Comparison of ENCODE assay signal across 10 cellular contexts in the genomic region with DNA sequence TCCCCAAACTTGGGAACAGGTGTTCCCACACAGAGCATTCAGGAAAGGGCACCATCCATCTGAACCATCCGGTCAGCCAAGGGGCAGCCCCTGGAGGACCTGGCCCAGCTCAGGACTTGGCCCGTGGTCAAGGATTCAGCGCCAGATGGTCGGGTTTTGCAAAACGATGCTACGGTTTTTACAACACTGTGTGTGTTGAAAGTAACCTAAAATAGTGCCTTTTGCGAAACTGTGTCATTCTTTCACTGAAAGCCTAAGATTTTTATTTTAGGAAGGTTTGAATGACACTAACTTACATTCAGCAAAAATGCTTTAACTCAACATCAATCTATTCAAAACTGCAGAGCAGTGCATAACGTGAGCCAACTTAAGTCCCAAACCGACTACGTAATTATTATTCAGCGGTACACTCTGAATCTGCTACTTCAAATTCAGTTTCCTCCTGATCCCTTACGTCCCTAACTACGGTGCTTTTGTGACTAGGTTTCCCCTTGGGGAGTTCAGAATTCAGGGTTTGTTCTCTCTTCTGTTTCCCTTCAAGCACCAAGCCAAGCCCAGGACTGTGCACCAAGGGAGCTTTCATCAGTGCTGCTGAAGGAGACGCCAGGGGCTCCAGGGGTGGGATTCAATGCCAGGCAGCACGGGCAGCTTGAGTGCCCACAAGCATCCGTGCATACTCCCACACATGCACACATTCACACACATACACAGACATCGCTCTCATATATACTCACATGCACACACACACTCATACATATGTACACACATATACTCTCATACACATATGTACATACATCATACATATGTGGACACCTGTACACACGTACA. TPM values are rescaled to one million over a fixed set of nuclear protein-coding genes. Genes with fewer than 3 reads are reported as not detected.
A peak's percentile ranks its signal among the peaks of the same experiment; 100 is the strongest.
DNase-seq lines count a peak whose midpoint lies in the region; ATAC-seq and TF ChIP-seq lines count a peak whose summit lies in the region.
"Had no signal": no experiment of that assay in that cellular context is flagged by ENCODE, and none has a peak within 500 bp of the region (broad histone marks: within the 10 kb centered on the region; RNA-seq: fewer than 3 reads in every experiment).

No MANE protein-coding gene starts in this region.

- TF ChIP-seq CTCF in smooth muscle cell (IDR thresholded peaks at IDR 0.05; ENCODE audit: borderline replicate concordance, insufficient read depth, poor library complexity, severe bottlenecking), result no peak
- no peak for TF ChIP-seq CTCF in activated CD8-positive, alpha-beta T cell treated with anti-CD3 and anti-CD28 coated beads for 36 hours (IDR thresholded peaks at IDR 0.05)

- DNase-seq in NOMO-1 (lab: John Stamatoyannopoulos, UW; ENCODE audit: unreplicated experiment in 2 of 2) (peak; percentile 73 to 81), putamen (ENCODE audit: low spot score) (peak; percentile 58), smooth muscle cell (lab: John Stamatoyannopoulos, UW; ENCODE audit: unreplicated experiment) (no peak)
- no peak for DNase-seq in activated CD4-positive, alpha-beta T cell treated with anti-CD3 and anti-CD28 coated beads, Interleukin-2, amount 50 U/mL, for 4 hours
- DNase-seq in activated CD8-positive, alpha-beta T cell treated with anti-CD3 and anti-CD28 coated beads for 36 hours, result no peak
- DNase-seq: activated naive CD4-positive, alpha-beta T cell treated with anti-CD3 and anti-CD28 coated beads for 36 hours; MG63 had no signal

- no peaks in the 10 kb centered on the region for H3F3A ChIP-seq in smooth muscle cell (ENCODE audit: low read depth)

- no peaks in the 10 kb centered on the region for H3K9me3 Mint-ChIP-seq in activated CD8-positive, alpha-beta T cell treated with anti-CD3 and anti-CD28 coated beads for 36 hours
- H3K9me3 Mint-ChIP-seq: activated naive CD4-positive, alpha-beta T cell treated with anti-CD3 and anti-CD28 coated beads for 36 hours had no signal

- no peak overlapping the region for H3K27ac Mint-ChIP-seq in activated CD8-positive, alpha-beta T cell treated with anti-CD3 and anti-CD28 coated beads for 36 hours

- POLR2A ChIA-PET in activated CD8-positive, alpha-beta T cell treated with anti-CD3 and anti-CD28 coated beads for 36 hours (lab: Charles Lee), result no interaction called here

- H3K4me3 Mint-ChIP-seq in activated CD8-positive, alpha-beta T cell treated with anti-CD3 and anti-CD28 coated beads for 36 hours, result no peak overlapping the region
- H3K4me3 Mint-ChIP-seq: activated naive CD4-positive, alpha-beta T cell treated with anti-CD3 and anti-CD28 coated beads for 36 hours had no signal

- H3K4me1 Mint-ChIP-seq in activated CD8-positive, alpha-beta T cell treated with anti-CD3 and anti-CD28 coated beads for 36 hours (ENCODE audit: low read depth), result peaks cover 52% of the 10 kb centered on the region

- no peaks in the 10 kb centered on the region for H3K27me3 Mint-ChIP-seq in activated CD8-positive, alpha-beta T cell treated with anti-CD3 and anti-CD28 coated beads for 36 hours

- H3K36me3 ChIP-seq in smooth muscle cell (ENCODE audit: low read depth), result no peaks in the 10 kb centered on the region

- H2AFZ ChIP-seq in smooth muscle cell (ENCODE audit: low read depth), result no peak overlapping the region

- H3K9me3 ChIP-seq in smooth muscle cell (replicated peaks; ENCODE audit: low read depth), result no peaks in the 10 kb centered on the region
- H3K9me3 ChIP-seq: MG63 had no signal

- 95% methylated on average over 18 of the region's 18 CpGs for WGBS in smooth muscle cell (ENCODE audit: low lambda C conversion rate)

- no peak overlapping the region for H3K27ac ChIP-seq in smooth muscle cell (ENCODE audit: low read depth)

- H3K4me1 ChIP-seq in smooth muscle cell (ENCODE audit: low read depth), result no peaks in the 10 kb centered on the region

- peak; percentile 26 for ATAC-seq in GM18909 (IDR thresholded peaks at IDR 0.05; ENCODE audit: poor library complexity, unreplicated experiment)
- peak; percentile 22 for ATAC-seq in HG02759 (IDR thresholded peaks at IDR 0.05; ENCODE audit: unreplicated experiment)
- ATAC-seq in activated CD8-positive, alpha-beta T cell treated with anti-CD3 and anti-CD28 coated beads for 36 hours, result no peak

- peaks cover 34% of the 10 kb centered on the region for H3K36me3 Mint-ChIP-seq in activated CD8-positive, alpha-beta T cell treated with anti-CD3 and anti-CD28 coated beads for 36 hours (ENCODE audit: low read depth)

- peaks cover 100% of the 10 kb centered on the region for H4K20me1 ChIP-seq in smooth muscle cell (ENCODE audit: low read depth)

- H3K4me3 ChIP-seq in smooth muscle cell, result no peak overlapping the region
- H3K4me3 ChIP-seq: lung, MG63 had no signal

- no peak overlapping the region for H3K4me2 ChIP-seq in smooth muscle cell

- H3K79me2 ChIP-seq in smooth muscle cell (ENCODE audit: low read depth), result peaks cover 37% of the 10 kb centered on the region

- no peak overlapping the region for H3K9ac ChIP-seq in smooth muscle cell (ENCODE audit: low read depth)

- CTCF ChIA-PET in activated CD8-positive, alpha-beta T cell treated with anti-CD3 and anti-CD28 coated beads for 36 hours (lab: Charles Lee), result interaction anchor here (1.0 kb wide), 1 partner anchor 147 kb away, joined by 5 read pairs; no protein-coding TSS in a partner anchor

- intact Hi-C loops in activated CD8-positive, alpha-beta T cell treated with anti-CD3 and anti-CD28 coated beads for 36 hours (cut with micrococcal nuclease), result no loop called here

- H3K27me3 ChIP-seq in smooth muscle cell (ENCODE audit: low read depth), result no peaks in the 10 kb centered on the region
- H3K27me3 ChIP-seq: MG63 had no signal

RNA-seq across cellular contexts. Expression of gene LPCAT1, which starts 25.8 kb away (rescaled TPM):
- 42.7 and 52.0 TPM in 2 replicates for total RNA-seq in smooth muscle cell
- polyA plus RNA-seq in smooth muscle cell, result 50.1 and 55.7 TPM in 2 replicates
- total RNA-seq in activated CD8-positive, alpha-beta T cell treated with anti-CD3 and anti-CD28 coated beads for 36 hours, result 10 to 100 TPM; 37.2 to 43.6 TPM

RNA-seq across cellular contexts. Expression of gene SLC6A3, which starts 52.8 kb away (rescaled TPM):
- not detected in 2 replicates for total RNA-seq in smooth muscle cell
- not detected in 2 replicates for polyA plus RNA-seq in smooth muscle cell
- total RNA-seq in activated CD8-positive, alpha-beta T cell treated with anti-CD3 and anti-CD28 coated beads for 36 hours, result not detected
- total RNA-seq: activated naive CD4-positive, alpha-beta T cell treated with anti-CD3 and anti-CD28 coated beads for 36 hours had no signal

Comparison
In these comparisons a context has a peak if more than half of its experiments do, and no peak if none do; other contexts are left out.
1. DNase-seq: peak in NOMO-1 (2 of 2) and putamen (single experiment); none in activated CD4-positive, alpha-beta T cell treated with anti-CD3 and anti-CD28 coated beads, Interleukin-2, amount 50 U/mL, for 4 hours (0 of 2), smooth muscle cell (single experiment) and activated CD8-positive, alpha-beta T cell treated with anti-CD3 and anti-CD28 coated beads for 36 hours (single experiment).